Comparison of ENCODE assay signal across 8 cellular contexts in genomic region chr20:18137412-18138265, GRCh38. TPM values are rescaled to one million over a fixed set of nuclear protein-coding genes. Genes with fewer than 3 reads are reported as not detected.
A peak's percentile ranks its signal among the peaks of the same experiment; 100 is the strongest.
DNase-seq lines count a peak whose midpoint lies in the region; ATAC-seq, FAIRE-seq and TF ChIP-seq lines count a peak whose summit lies in the region.

Gene KAT14, plus strand, starts transcription at chr20:18137863. Its CDS starts 4,798 bp downstream, at chr20:18142661.
Gene PET117, plus strand, starts transcription at chr20:18137863. Its CDS starts 93 bp downstream, at chr20:18137956.

- H3K27me3 Mint-ChIP-seq in WTC11 (ENCODE audit: low read depth) (peaks cover 9% of the 10 kb centered on the region; the same call in 1 of the 2 replicates), immature natural killer cell (ENCODE audit: low read depth in 3 of 3) (peaks cover 0 to 15% (median 8%) of the 10 kb centered on the region in 3 donors)

- H3K36me3 Mint-ChIP-seq in WTC11 (peaks cover 8% of the 10 kb centered on the region), immature natural killer cell (peaks cover 2 to 4% (median 4%) of the 10 kb centered on the region in 3 donors)

- POLR2A ChIA-PET in AG04450 (lab: Yijun Ruan, JAX) = interaction anchor here (0.6 to 1.2 kb wide), 4 partner anchors 23 to 451 kb away, joined by 3 to 7 read pairs (median 4); partner anchors contain the start of gene ZNF133
- POLR2A ChIA-PET in WTC11 (lab: Charles Lee) = interaction anchor here (0.5 to 1.1 kb wide), 3 partner anchors 38 to 135 kb away, joined by 3 read pairs; no protein-coding TSS in a partner anchor

- H3K27ac Mint-ChIP-seq in WTC11 = peak within 1 kb of the TSS; percentile 68
- H3K27ac Mint-ChIP-seq in immature natural killer cell = peak within 1 kb of the TSS; percentile 80 to 93 (median 87)

- H3K27me3 ChIP-seq in AG04450 (ENCODE audit: control insufficient read depth, insufficient read depth, low read length) = peaks cover 6% of the 10 kb centered on the region
- no peaks in the 10 kb centered on the region for H3K27me3 ChIP-seq in bronchial epithelial cell (ENCODE audit: control insufficient read depth, insufficient read depth, low read length)

- FAIRE-seq in bronchial epithelial cell (lab: Jason Lieb, UNC) = no peak

- DNase-seq in AG04450 (ENCODE audit: low read depth, low spot score) (peak; percentile 84), NCI-H2227 (lab: John Stamatoyannopoulos, UW; ENCODE audit: unreplicated experiment) (peak; percentile 96), WTC11 (ENCODE audit: low spot score) (peak; percentile 92), bronchial epithelial cell (ENCODE audit: low read depth) (peak; percentile 60), immature natural killer cell (peak; percentile 91 to 93 (median 93)), smooth muscle cell of the brain vasculature (ENCODE audit: low read depth, low spot score) (peak; percentile 80)

- H3K9me3 ChIP-seq in AG04450 (ENCODE audit: control insufficient read depth, insufficient read depth, low read length) = no peaks in the 10 kb centered on the region

- peak within 1 kb of the TSS; percentile 57 for H3K27ac ChIP-seq in AG04450 (ENCODE audit: low read depth, low read length)

- peaks cover under 1% of the 10 kb centered on the region for H3K36me3 ChIP-seq in bronchial epithelial cell (ENCODE audit: control insufficient read depth, insufficient read depth, low read length)

- TF ChIP-seq CTCF in AG04450 (IDR thresholded peaks at IDR 0.05; ENCODE audit: low read depth, low read length) (0 out of 2 replicates have a peak, but pooled peaks have one; percentile 5), WTC11 (IDR thresholded peaks at IDR 0.05) (no peak), bronchial epithelial cell (IDR thresholded peaks at IDR 0.05; ENCODE audit: insufficient read depth, low read length, severe bottlenecking) (no peak)

- H3K4me3 Mint-ChIP-seq in WTC11 (peak within 1 kb of the TSS; percentile 94), immature natural killer cell (peak within 1 kb of the TSS; percentile 88 to 91 (median 89))

- ATAC-seq in GM18868 (IDR thresholded peaks at IDR 0.05; ENCODE audit: unreplicated experiment) (peak; percentile 89), HG03103 (IDR thresholded peaks at IDR 0.05; ENCODE audit: low read depth, unreplicated experiment) (peak; percentile 86), WTC11 (peak; percentile 92)

- CTCF ChIA-PET in AG04450 (lab: Charles Lee) (no interaction called here), WTC11 (lab: Charles Lee) (interaction anchor here (0.5 to 1.1 kb wide), 4 partner anchors 11 to 73 kb away, joined by 3 to 4 read pairs (median 3); no protein-coding TSS in a partner anchor)

- H3K9me3 Mint-ChIP-seq in WTC11 (no peaks in the 10 kb centered on the region), immature natural killer cell (no peaks in the 10 kb centered on the region)

- H3K4me1 Mint-ChIP-seq in WTC11 (peaks cover 18% of the 10 kb centered on the region), immature natural killer cell (peaks cover 27 to 37% of the 10 kb centered on the region in 2 donors)

- H3K4me3 ChIP-seq in AG04450 (ENCODE audit: low read depth, low read length) (peak within 1 kb of the TSS; percentile 89), bronchial epithelial cell (ENCODE audit: low read depth, low read length) (peak within 1 kb of the TSS; percentile 81)

TF ChIP-seq in WTC11, 78 proteins besides CTCF, POLR2A, EP300 and RAD21 (continues in another document):
- TF ChIP-seq, protein P1, sequence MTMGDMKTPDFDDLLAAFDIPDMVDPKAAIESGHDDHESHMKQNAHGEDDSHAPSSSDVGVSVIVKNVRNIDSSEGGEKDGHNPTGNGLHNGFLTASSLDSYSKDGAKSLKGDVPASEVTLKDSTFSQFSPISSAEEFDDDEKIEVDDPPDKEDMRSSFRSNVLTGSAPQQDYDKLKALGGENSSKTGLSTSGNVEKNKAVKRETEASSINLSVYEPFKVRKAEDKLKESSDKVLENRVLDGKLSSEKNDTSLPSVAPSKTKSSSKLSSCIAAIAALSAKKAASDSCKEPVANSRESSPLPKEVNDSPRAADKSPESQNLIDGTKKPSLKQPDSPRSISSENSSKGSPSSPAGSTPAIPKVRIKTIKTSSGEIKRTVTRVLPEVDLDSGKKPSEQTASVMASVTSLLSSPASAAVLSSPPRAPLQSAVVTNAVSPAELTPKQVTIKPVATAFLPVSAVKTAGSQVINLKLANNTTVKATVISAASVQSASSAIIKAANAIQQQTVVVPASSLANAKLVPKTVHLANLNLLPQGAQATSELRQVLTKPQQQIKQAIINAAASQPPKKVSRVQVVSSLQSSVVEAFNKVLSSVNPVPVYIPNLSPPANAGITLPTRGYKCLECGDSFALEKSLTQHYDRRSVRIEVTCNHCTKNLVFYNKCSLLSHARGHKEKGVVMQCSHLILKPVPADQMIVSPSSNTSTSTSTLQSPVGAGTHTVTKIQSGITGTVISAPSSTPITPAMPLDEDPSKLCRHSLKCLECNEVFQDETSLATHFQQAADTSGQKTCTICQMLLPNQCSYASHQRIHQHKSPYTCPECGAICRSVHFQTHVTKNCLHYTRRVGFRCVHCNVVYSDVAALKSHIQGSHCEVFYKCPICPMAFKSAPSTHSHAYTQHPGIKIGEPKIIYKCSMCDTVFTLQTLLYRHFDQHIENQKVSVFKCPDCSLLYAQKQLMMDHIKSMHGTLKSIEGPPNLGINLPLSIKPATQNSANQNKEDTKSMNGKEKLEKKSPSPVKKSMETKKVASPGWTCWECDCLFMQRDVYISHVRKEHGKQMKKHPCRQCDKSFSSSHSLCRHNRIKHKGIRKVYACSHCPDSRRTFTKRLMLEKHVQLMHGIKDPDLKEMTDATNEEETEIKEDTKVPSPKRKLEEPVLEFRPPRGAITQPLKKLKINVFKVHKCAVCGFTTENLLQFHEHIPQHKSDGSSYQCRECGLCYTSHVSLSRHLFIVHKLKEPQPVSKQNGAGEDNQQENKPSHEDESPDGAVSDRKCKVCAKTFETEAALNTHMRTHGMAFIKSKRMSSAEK (CRISPR knock-in tag; IDR thresholded peaks at IDR 0.05; ENCODE audit: borderline replicate concordance) = no peak
- peak; percentile 75; the same call in 1 of the 2 replicates for TF ChIP-seq JUN (CRISPR knock-in tag; IDR thresholded peaks at IDR 0.05)
- TF ChIP-seq KAT7 (CRISPR knock-in tag; IDR thresholded peaks at IDR 0.05; ENCODE audit: borderline replicate concordance) = peak; percentile 83
- TF ChIP-seq TP53 (CRISPR knock-in tag; IDR thresholded peaks at IDR 0.05) = peak; percentile 92
- TF ChIP-seq TEAD4 (CRISPR knock-in tag; IDR thresholded peaks at IDR 0.05) = no peak
- TF ChIP-seq IRF2 (CRISPR knock-in tag; IDR thresholded peaks at IDR 0.05; ENCODE audit: borderline replicate concordance, low read depth) = no peak
- TF ChIP-seq, protein P2, sequence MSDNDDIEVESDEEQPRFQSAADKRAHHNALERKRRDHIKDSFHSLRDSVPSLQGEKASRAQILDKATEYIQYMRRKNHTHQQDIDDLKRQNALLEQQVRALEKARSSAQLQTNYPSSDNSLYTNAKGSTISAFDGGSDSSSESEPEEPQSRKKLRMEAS (CRISPR knock-in tag; IDR thresholded peaks at IDR 0.05) = peak; percentile 95; the same call in 1 of the 2 replicates
- TF ChIP-seq, protein P3, sequence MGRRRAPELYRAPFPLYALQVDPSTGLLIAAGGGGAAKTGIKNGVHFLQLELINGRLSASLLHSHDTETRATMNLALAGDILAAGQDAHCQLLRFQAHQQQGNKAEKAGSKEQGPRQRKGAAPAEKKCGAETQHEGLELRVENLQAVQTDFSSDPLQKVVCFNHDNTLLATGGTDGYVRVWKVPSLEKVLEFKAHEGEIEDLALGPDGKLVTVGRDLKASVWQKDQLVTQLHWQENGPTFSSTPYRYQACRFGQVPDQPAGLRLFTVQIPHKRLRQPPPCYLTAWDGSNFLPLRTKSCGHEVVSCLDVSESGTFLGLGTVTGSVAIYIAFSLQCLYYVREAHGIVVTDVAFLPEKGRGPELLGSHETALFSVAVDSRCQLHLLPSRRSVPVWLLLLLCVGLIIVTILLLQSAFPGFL (CRISPR knock-in tag; IDR thresholded peaks at IDR 0.05; ENCODE audit: borderline replicate concordance) = peak; percentile 89; the same call in 1 of the 2 replicates
- TF ChIP-seq, protein P4, sequence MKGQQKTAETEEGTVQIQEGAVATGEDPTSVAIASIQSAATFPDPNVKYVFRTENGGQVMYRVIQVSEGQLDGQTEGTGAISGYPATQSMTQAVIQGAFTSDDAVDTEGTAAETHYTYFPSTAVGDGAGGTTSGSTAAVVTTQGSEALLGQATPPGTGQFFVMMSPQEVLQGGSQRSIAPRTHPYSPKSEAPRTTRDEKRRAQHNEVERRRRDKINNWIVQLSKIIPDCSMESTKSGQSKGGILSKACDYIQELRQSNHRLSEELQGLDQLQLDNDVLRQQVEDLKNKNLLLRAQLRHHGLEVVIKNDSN (CRISPR knock-in tag; IDR thresholded peaks at IDR 0.05) = peak; percentile 93
- TF ChIP-seq ZNF396 (CRISPR knock-in tag; IDR thresholded peaks at IDR 0.05; ENCODE audit: borderline replicate concordance) = no peak
- TF ChIP-seq FOXJ3 (CRISPR knock-in tag; IDR thresholded peaks at IDR 0.05; ENCODE audit: borderline replicate concordance) = no peak
- TF ChIP-seq RORB (CRISPR knock-in tag; IDR thresholded peaks at IDR 0.05) = no peak
- TF ChIP-seq ZNF138 (CRISPR knock-in tag; conservative IDR thresholded peaks at IDR 0.05) = peak; percentile 88
- peak; percentile 91 for TF ChIP-seq FOXK1 (CRISPR knock-in tag; IDR thresholded peaks at IDR 0.05)
- peak; percentile 87 for TF ChIP-seq IRF1 (CRISPR knock-in tag; IDR thresholded peaks at IDR 0.05)

RNA-seq across cellular contexts. Expression of gene KAT14, which starts in this region (rescaled TPM):
- 9.6 and 12.2 TPM in 2 replicates for polyA plus RNA-seq in AG04450 (2011; rRNA removed)
- 16.2 and 16.4 TPM in 2 replicates for polyA minus RNA-seq in AG04450 (2011; rRNA and poly(A)+ RNA removed)
- total RNA-seq in WTC11 (2021) = 21.8 to 24.1 TPM (median 23.8 TPM) in 3 replicates
- 11.6 and 12.4 TPM in 2 replicates for total RNA-seq in bronchial epithelial cell
- 10 to 100 TPM in 2 of 3 donors, 1 to 10 TPM in 1; 7.0 to 20.6 (median 10.5) TPM for polyA plus RNA-seq in immature natural killer cell

RNA-seq across cellular contexts. Expression of gene PET117, which starts in this region (rescaled TPM):
- polyA plus RNA-seq in AG04450 (2011; rRNA removed) (9.5 and 12.1 TPM in 2 replicates), immature natural killer cell (10 to 100 TPM; 22.8 to 42.4 (median 24.9) TPM)
- 2.4 and 6.8 TPM in 2 replicates for polyA minus RNA-seq in AG04450 (2011; rRNA and poly(A)+ RNA removed)
- total RNA-seq in WTC11 (2021) (21.6 to 25.7 TPM (median 23.0 TPM) in 3 replicates), bronchial epithelial cell (11.4 and 15.3 TPM in 2 replicates)

Comparison
In these comparisons a context has a peak if more than half of its experiments do, and no peak if none do; other contexts are left out.
1. Peak in every context shown above with its lines: DNase-seq, ATAC-seq, H3K4me3 ChIP-seq and H3K27ac ChIP-seq.